9 cellular contexts compared by ENCODE assay signal in genomic region chr2:39730685-39731302, GRCh38. TPM values are rescaled to one million over a fixed set of nuclear protein-coding genes. Genes with fewer than 3 reads are reported as not detected.
DNase-seq lines count a peak whose midpoint lies in the region; ATAC-seq and TF ChIP-seq lines count a peak whose summit lies in the region.
"Had no signal": no experiment of that assay in that cellular context is flagged by ENCODE, and none has a peak within 500 bp of the region (broad histone marks: within the 10 kb centered on the region; RNA-seq: fewer than 3 reads in every experiment).

No MANE protein-coding gene starts in this region.

- H4K8ac ChIP-seq in trophoblast cell (ENCODE audit: low read depth, low read length), result no peak overlapping the region

- H3K4me1 Mint-ChIP-seq in endodermal cell, result no peaks in the 10 kb centered on the region
- H3K4me1 Mint-ChIP-seq in activated CD4-positive, alpha-beta memory T cell treated with anti-CD3 and anti-CD28 coated beads for 36 hours (ENCODE audit: low read depth), result peaks cover 17% of the 10 kb centered on the region

- 91 to 100% methylated on average over 1 to 2 of the region's 2 CpGs for WGBS in endodermal cell (ENCODE audit: insufficient coverage in 1 of 2, insufficient read length in 1 of 2), 2 experiments
- no CpG with 5 or more reads among the region's 2 CpGs for WGBS in trophoblast cell (ENCODE audit: extremely low coverage, insufficient coverage, insufficient read length)

- H3K4ac ChIP-seq in trophoblast cell (ENCODE audit: low read depth, low read length), result no peak overlapping the region

- peaks cover 8% of the 10 kb centered on the region for H3K79me1 ChIP-seq in trophoblast cell (ENCODE audit: low read length)

- H3K9me3 ChIP-seq in endodermal cell (ENCODE audit: control insufficient read depth, low read length), result no peaks in the 10 kb centered on the region
- peaks cover 3% of the 10 kb centered on the region for H3K9me3 ChIP-seq in trophoblast cell (ENCODE audit: insufficient read depth, low read depth, low read length)

- no peak overlapping the region for H3K18ac ChIP-seq in trophoblast cell (ENCODE audit: low read length)

- H4K91ac ChIP-seq in trophoblast cell (ENCODE audit: low read depth, low read length), result no peak overlapping the region

- H3K36me3 ChIP-seq in endodermal cell (ENCODE audit: control insufficient read depth, insufficient read depth, low read length) (peaks cover 28% of the 10 kb centered on the region), trophoblast cell (ENCODE audit: control insufficient read depth in 1 of 2, insufficient read depth in 2 of 2, low read length in 2 of 2) (peaks cover 0 to 10% of the 10 kb centered on the region in 2 experiments)

- no peak overlapping the region for H2AFZ ChIP-seq in trophoblast cell (ENCODE audit: insufficient read depth, low read length, poor library complexity)

- no peaks in the 10 kb centered on the region for H3K27me3 ChIP-seq in endodermal cell (ENCODE audit: control insufficient read depth, insufficient read depth, low read length, poor library complexity, severe bottlenecking)
- H3K27me3 ChIP-seq in trophoblast cell (ENCODE audit: insufficient read depth, low read length), result no peaks in the 10 kb centered on the region

- H3K4me3 Mint-ChIP-seq in endodermal cell, result no peak overlapping the region
- H3K4me3 Mint-ChIP-seq in activated CD4-positive, alpha-beta memory T cell treated with anti-CD3 and anti-CD28 coated beads for 36 hours, result no peak overlapping the region
- H3K4me3 Mint-ChIP-seq: activated naive CD8-positive, alpha-beta T cell had no signal

- ATAC-seq in HG02678 (IDR thresholded peaks at IDR 0.05; ENCODE audit: unreplicated experiment) (peak; percentile 48), GM21447 (IDR thresholded peaks at IDR 0.05; ENCODE audit: unreplicated experiment) (no peak)

- TF ChIP-seq CTCF in endodermal cell (conservative IDR thresholded peaks at IDR 0.05), result peak; percentile 82

- no peak overlapping the region for H3K23ac ChIP-seq in trophoblast cell (ENCODE audit: low read length)

- H3K9me3 Mint-ChIP-seq in endodermal cell, result peaks cover 2% of the 10 kb centered on the region
- H3K9me3 Mint-ChIP-seq in activated CD4-positive, alpha-beta memory T cell treated with anti-CD3 and anti-CD28 coated beads for 36 hours, result no peaks in the 10 kb centered on the region

- no peak overlapping the region for H4K12ac ChIP-seq in trophoblast cell (ENCODE audit: low read depth, low read length)

- H2AK5ac ChIP-seq in trophoblast cell (ENCODE audit: low read length), result no peak overlapping the region

- no peak overlapping the region for H3K4me2 ChIP-seq in trophoblast cell (ENCODE audit: low read length)

- H2BK5ac ChIP-seq in trophoblast cell (ENCODE audit: low read depth, low read length, poor library complexity), result no peak overlapping the region

- no peak overlapping the region for H3K27ac ChIP-seq in endodermal cell (ENCODE audit: low read depth, low read length)
- no peak overlapping the region for H3K27ac ChIP-seq in trophoblast cell (ENCODE audit: low read depth, low read length)

- H3K36me3 Mint-ChIP-seq in endodermal cell (ENCODE audit: low read depth), result peaks cover 20% of the 10 kb centered on the region
- H3K36me3 Mint-ChIP-seq in activated CD4-positive, alpha-beta memory T cell treated with anti-CD3 and anti-CD28 coated beads for 36 hours, result peaks cover 20% of the 10 kb centered on the region

- intact Hi-C loops in activated CD4-positive, alpha-beta memory T cell treated with anti-CD3 and anti-CD28 coated beads for 36 hours (cut with micrococcal nuclease), result no loop called here

- no peak overlapping the region for H3K14ac ChIP-seq in trophoblast cell (ENCODE audit: low read length)

- no peaks in the 10 kb centered on the region for H3K27me3 Mint-ChIP-seq in endodermal cell (ENCODE audit: insufficient read depth)
- H3K27me3 Mint-ChIP-seq in activated CD4-positive, alpha-beta memory T cell treated with anti-CD3 and anti-CD28 coated beads for 36 hours, result no peaks in the 10 kb centered on the region
- H3K27me3 Mint-ChIP-seq: activated naive CD8-positive, alpha-beta T cell had no signal

- POLR2A ChIA-PET in activated CD4-positive, alpha-beta memory T cell treated with anti-CD3 and anti-CD28 coated beads for 36 hours (lab: Charles Lee), result no interaction called here

- H3K79me2 ChIP-seq in trophoblast cell (ENCODE audit: control insufficient read depth, insufficient read depth, low read length, poor library complexity), result no peaks in the 10 kb centered on the region

- H3K4me1 ChIP-seq in endodermal cell (ENCODE audit: control insufficient read depth, insufficient read depth, low read length), result no peaks in the 10 kb centered on the region
- peaks cover 3 to 7% of the 10 kb centered on the region in 2 experiments for H3K4me1 ChIP-seq in trophoblast cell (ENCODE audit: control insufficient read depth in 1 of 2, insufficient read depth in 2 of 2, low read length in 2 of 2)

- H2BK12ac ChIP-seq in trophoblast cell (ENCODE audit: low read length), result peak overlapping the region; percentile 70

- H2BK120ac ChIP-seq in trophoblast cell (ENCODE audit: insufficient read depth, low read length, poor library complexity), result no peak overlapping the region

- H3K9ac ChIP-seq in endodermal cell (ENCODE audit: extremely low read depth, low read length, poor library complexity, severe bottlenecking) (no peak overlapping the region), trophoblast cell (ENCODE audit: low read length) (no peak overlapping the region)

- CTCF ChIA-PET in activated CD4-positive, alpha-beta memory T cell treated with anti-CD3 and anti-CD28 coated beads for 36 hours (lab: Charles Lee), result interaction anchor here (1.0 to 4.1 kb wide), 8 partner anchors 8 to 711 kb away, joined by 3 to 39 read pairs (median 5); no protein-coding TSS in a partner anchor

- H3K27ac Mint-ChIP-seq in endodermal cell, result no peak overlapping the region
- H3K27ac Mint-ChIP-seq in activated CD4-positive, alpha-beta memory T cell treated with anti-CD3 and anti-CD28 coated beads for 36 hours, result no peak overlapping the region
- H3K27ac Mint-ChIP-seq: activated naive CD8-positive, alpha-beta T cell had no signal

- DNase-seq in NCI-H524 (lab: John Stamatoyannopoulos, UW) (peak; percentile 60 to 70), NCI-H524 treated with DMSO at 0.1 percent for 48 hours (lab: John Stamatoyannopoulos, UW) (no peak), NCI-H526 treated with DMSO at 0.1 percent for 48 hours (lab: John Stamatoyannopoulos, UW) (peak; percentile 8), endodermal cell (peak; percentile 51), trophoblast cell (peak in 1 of 2 donors; percentile 55)
- no peak for DNase-seq in activated CD4-positive, alpha-beta memory T cell treated with anti-CD3 and anti-CD28 coated beads for 36 hours

- no peak overlapping the region for H3K4me3 ChIP-seq in endodermal cell (ENCODE audit: low read length)
- no peak overlapping the region for H3K4me3 ChIP-seq in trophoblast cell (ENCODE audit: low read depth, low read length)

RNA-seq across cellular contexts. Expression of gene THUMPD2, which starts 48.3 kb away (rescaled TPM):
- 10 to 100 TPM; 11.3 to 13.6 TPM for total RNA-seq in endodermal cell
- polyA plus RNA-seq in endodermal cell (2013, experiment 1 of 2), result 14.2 TPM
- 11.5 TPM for polyA plus RNA-seq in endodermal cell (2013, experiment 2 of 2)
- 4.4 and 4.9 TPM in 2 replicates for polyA plus RNA-seq in trophoblast cell (2013)
- total RNA-seq in activated CD4-positive, alpha-beta memory T cell treated with anti-CD3 and anti-CD28 coated beads for 36 hours, result 10 to 100 TPM; 10.6 to 11.5 TPM

Comparison
In these comparisons a context has a peak if more than half of its experiments do, and no peak if none do; other contexts are left out.
1. DNase-seq: peak in NCI-H524 (2 of 2), NCI-H526 treated with DMSO at 0.1 percent for 48 hours (single experiment) and endodermal cell (single experiment); none in NCI-H524 treated with DMSO at 0.1 percent for 48 hours (single experiment) and activated CD4-positive, alpha-beta memory T cell treated with anti-CD3 and anti-CD28 coated beads for 36 hours (single experiment).